ENCODE assay signal across 8 cellular contexts in genomic region chr10:21495002-21495685, GRCh38. TPM values are rescaled to one million over a fixed set of nuclear protein-coding genes. Genes with fewer than 3 reads are reported as not detected.
DNase-seq lines count a peak whose midpoint lies in the region; ATAC-seq and TF ChIP-seq lines count a peak whose summit lies in the region.

No MANE protein-coding gene starts in this region.

- H4K91ac ChIP-seq in H9 (ENCODE audit: insufficient read length, low read depth, low read length), result no peak overlapping the region

- no CpG with 5 or more reads among the region's 35 CpGs for WGBS in H9 (ENCODE audit: extremely low coverage, insufficient read length, low lambda C conversion rate)

- H4K20me1 ChIP-seq in H9 (ENCODE audit: control insufficient read depth, insufficient read depth, insufficient read length), result no peaks in the 10 kb centered on the region

- H3K27ac Mint-ChIP-seq in H9, result peak overlapping the region; percentile 34 to 68 (median 52); a peak in 4 of 7 replicates
- H3K27ac Mint-ChIP-seq in activated T-helper 1 cell treated with anti-CD3 and anti-CD28 coated beads, Interleukin-12 subunit alpha, Interleukin-12 subunit beta, Interleukin-2, Interleukin-4 antibody, amounts not matched to agents 30 ng/mL and 10 ng/mL and 1 ng/mL, durations not matched to agents 14 hours and 24 hours and 36 hours, result no peak overlapping the region
- H3K27ac Mint-ChIP-seq in stimulated activated naive CD8-positive, alpha-beta T cell treated with anti-CD3 and anti-CD28 coated beads, Interleukin-15, amount 100 ng/mL, for 72 hours, result peak overlapping the region in 1 of 2 donors; percentile 52

- no peaks in the 10 kb centered on the region for H3K79me2 ChIP-seq in H9 (ENCODE audit: insufficient read depth, low read length)

- H3K4me1 Mint-ChIP-seq in H9, result peaks cover 37 to 48% of the 10 kb centered on the region in 2 experiments
- H3K4me1 Mint-ChIP-seq in activated T-helper 1 cell treated with anti-CD3 and anti-CD28 coated beads, Interleukin-12 subunit alpha, Interleukin-12 subunit beta, Interleukin-2, Interleukin-4 antibody, amounts not matched to agents 30 ng/mL and 10 ng/mL and 1 ng/mL, durations not matched to agents 14 hours and 24 hours and 36 hours (ENCODE audit: low read depth), result peaks cover 20% of the 10 kb centered on the region
- peaks cover 33% of the 10 kb centered on the region for H3K4me1 Mint-ChIP-seq in stimulated activated naive CD8-positive, alpha-beta T cell treated with anti-CD3 and anti-CD28 coated beads, Interleukin-15, amount 100 ng/mL, for 72 hours

- H3K23ac ChIP-seq in H9 (ENCODE audit: insufficient read length, low read depth, low read length), result no peak overlapping the region

- no peak overlapping the region for H2BK120ac ChIP-seq in H9 (ENCODE audit: low read depth, low read length, poor library complexity, severe bottlenecking)

- TF ChIP-seq CTCF in AG09309 (IDR thresholded peaks at IDR 0.05; ENCODE audit: control insufficient read depth, insufficient read depth, low read depth, low read length, missing control alignments) (no peak), H9 (conservative IDR thresholded peaks at IDR 0.05) (no peak)

- ATAC-seq in stimulated activated naive CD8-positive, alpha-beta T cell treated with anti-CD3 and anti-CD28 coated beads, Interleukin-15, amount 100 ng/mL, for 72 hours, result no peak

- H3K56ac ChIP-seq in H9 (ENCODE audit: insufficient read length, low read depth, low read length), result no peak overlapping the region

- peaks cover 28% of the 10 kb centered on the region for H3K27me3 Mint-ChIP-seq in H9 (ENCODE audit: low read depth)
- peaks cover 70% of the 10 kb centered on the region for H3K27me3 Mint-ChIP-seq in activated T-helper 1 cell treated with anti-CD3 and anti-CD28 coated beads, Interleukin-12 subunit alpha, Interleukin-12 subunit beta, Interleukin-2, Interleukin-4 antibody, amounts not matched to agents 30 ng/mL and 10 ng/mL and 1 ng/mL, durations not matched to agents 14 hours and 24 hours and 36 hours (ENCODE audit: insufficient read depth)
- peaks cover 74% of the 10 kb centered on the region for H3K27me3 Mint-ChIP-seq in stimulated activated naive CD8-positive, alpha-beta T cell treated with anti-CD3 and anti-CD28 coated beads, Interleukin-15, amount 100 ng/mL, for 72 hours

- no peak overlapping the region for H2AK5ac ChIP-seq in H9 (ENCODE audit: insufficient read length, low read length)

- no peak overlapping the region for H3K4ac ChIP-seq in H9 (ENCODE audit: low read depth, low read length)

- peaks cover 2 to 13% (median 9%) of the 10 kb centered on the region in 3 experiments; a peak in 5 of 7 replicates for H3K36me3 Mint-ChIP-seq in H9 (ENCODE audit: insufficient read depth in 1 of 3, low read depth in 3 of 3)
- H3K36me3 Mint-ChIP-seq in activated T-helper 1 cell treated with anti-CD3 and anti-CD28 coated beads, Interleukin-12 subunit alpha, Interleukin-12 subunit beta, Interleukin-2, Interleukin-4 antibody, amounts not matched to agents 30 ng/mL and 10 ng/mL and 1 ng/mL, durations not matched to agents 14 hours and 24 hours and 36 hours (ENCODE audit: low read depth), result no peaks in the 10 kb centered on the region

- H3K27me3 ChIP-seq in H9 (ENCODE audit: insufficient read depth, low read length), result peaks cover 19% of the 10 kb centered on the region; the same call in 1 of the 2 replicates

- H4K5ac ChIP-seq in H9 (ENCODE audit: insufficient read length, low read depth, low read length), result no peak overlapping the region

- no peak overlapping the region for H2BK12ac ChIP-seq in H9 (ENCODE audit: insufficient read length, low read depth, low read length)

- H3K9me3 Mint-ChIP-seq in H9, result no peaks in the 10 kb centered on the region; a peak in 1 of 5 replicates
- H3K9me3 Mint-ChIP-seq in activated T-helper 1 cell treated with anti-CD3 and anti-CD28 coated beads, Interleukin-12 subunit alpha, Interleukin-12 subunit beta, Interleukin-2, Interleukin-4 antibody, amounts not matched to agents 30 ng/mL and 10 ng/mL and 1 ng/mL, durations not matched to agents 14 hours and 24 hours and 36 hours, result no peaks in the 10 kb centered on the region
- no peaks in the 10 kb centered on the region for H3K9me3 Mint-ChIP-seq in stimulated activated naive CD8-positive, alpha-beta T cell treated with anti-CD3 and anti-CD28 coated beads, Interleukin-15, amount 100 ng/mL, for 72 hours

- no peak overlapping the region; the same call in 1 of the 2 replicates for H2BK15ac ChIP-seq in H9 (ENCODE audit: low read depth, low read length)

- H3T11ph ChIP-seq in H9 (ENCODE audit: low read length), result no peak overlapping the region

- peak overlapping the region; percentile 55; the same call in 1 of the 2 replicates for H3K14ac ChIP-seq in H9 (ENCODE audit: insufficient read depth, low read length)

- peak overlapping the region; percentile 10 for H3K9ac ChIP-seq in H9 (ENCODE audit: extremely low read depth, insufficient read length, low read length)

- peaks cover 36% of the 10 kb centered on the region for H3K23me2 ChIP-seq in H9 (ENCODE audit: insufficient read length, low read depth, low read length, poor library complexity, severe bottlenecking)

- H2BK5ac ChIP-seq in H9 (ENCODE audit: insufficient read length, low read length), result no peak overlapping the region

- H2BK20ac ChIP-seq in H9 (ENCODE audit: low read depth, low read length, poor library complexity, severe bottlenecking), result no peak overlapping the region

- no peak overlapping the region for H3K27ac ChIP-seq in H9 (ENCODE audit: insufficient read length, low read depth, low read length)

- H3K4me3 Mint-ChIP-seq in H9, result peak overlapping the region; percentile 78 to 88
- H3K4me3 Mint-ChIP-seq in activated T-helper 1 cell treated with anti-CD3 and anti-CD28 coated beads, Interleukin-12 subunit alpha, Interleukin-12 subunit beta, Interleukin-2, Interleukin-4 antibody, amounts not matched to agents 30 ng/mL and 10 ng/mL and 1 ng/mL, durations not matched to agents 14 hours and 24 hours and 36 hours, result peak overlapping the region; percentile 90
- peak overlapping the region; percentile 87 for H3K4me3 Mint-ChIP-seq in stimulated activated naive CD8-positive, alpha-beta T cell treated with anti-CD3 and anti-CD28 coated beads, Interleukin-15, amount 100 ng/mL, for 72 hours

- peak overlapping the region; percentile 63 for H3K18ac ChIP-seq in H9 (ENCODE audit: insufficient read length, low read depth, low read length)

- no peaks in the 10 kb centered on the region for H3K79me1 ChIP-seq in H9 (ENCODE audit: insufficient read depth, low read depth, low read length, poor library complexity, severe bottlenecking)

- H3K4me2 ChIP-seq in H9 (ENCODE audit: insufficient read depth, insufficient read length, low read length), result peak overlapping the region; percentile 70

- H3K9me3 ChIP-seq in H9 (ENCODE audit: control insufficient read depth, low read depth, low read length), result no peaks in the 10 kb centered on the region

- H2AFZ ChIP-seq in H9 (ENCODE audit: low read length), result no peak overlapping the region

- H4K8ac ChIP-seq in H9 (replicated peaks; ENCODE audit: insufficient read length, low read depth, low read length), result no peak overlapping the region

- peak overlapping the region; percentile 83 for H3K4me3 ChIP-seq in AG09309 (ENCODE audit: control insufficient read depth, low read depth, low read length)
- H3K4me3 ChIP-seq in iPS-11a (ENCODE audit: low read depth, low read length), result peak overlapping the region; percentile 75

- DNase-seq in AG09309 (ENCODE audit: low read depth), result no peak
- no peak for DNase-seq in H9
- no peak for DNase-seq in activated T-helper 1 cell treated with anti-CD3 and anti-CD28 coated beads, Interleukin-12 subunit alpha, Interleukin-12 subunit beta, Interleukin-2, Interleukin-4 antibody, amounts not matched to agents 30 ng/mL and 10 ng/mL and 1 ng/mL, durations not matched to agents 14 hours and 24 hours and 36 hours (ENCODE audit: low spot score)
- no peak for DNase-seq in stimulated activated naive CD8-positive, alpha-beta T cell treated with anti-CD3 and anti-CD28 coated beads, Interleukin-15, amount 100 ng/mL, for 72 hours
- no peak for DNase-seq in effector CD4-positive, alpha-beta T cell
- no peak for DNase-seq in GF-D8 (lab: John Stamatoyannopoulos, UW)
- no peak for DNase-seq in NCI-H1436 (lab: John Stamatoyannopoulos, UW)

- intact Hi-C loops in activated T-helper 1 cell treated with anti-CD3 and anti-CD28 coated beads, Interleukin-12 subunit alpha, Interleukin-12 subunit beta, Interleukin-2, Interleukin-4 antibody, amounts not matched to agents 30 ng/mL and 10 ng/mL and 1 ng/mL, durations not matched to agents 14 hours and 24 hours and 36 hours (cut with micrococcal nuclease), result loop anchor here (1.0 to 10.0 kb wide), 11 partner anchors 180 to 1680 kb away; partner anchors contain the start of genes COMMD3, MSRB2 and PLXDC2

- 0 out of 2 replicates have a peak, but pooled peaks cover 4% of the 10 kb centered on the region for H3K4me1 ChIP-seq in H9 (ENCODE audit: insufficient read depth, low read length)

RNA-seq across cellular contexts. Expression of gene SKIDA1, which starts 30.3 kb away (rescaled TPM):
- total RNA-seq in H9 (2021), result 5.4 and 5.9 TPM in 2 replicates
- total RNA-seq in activated T-helper 1 cell treated with anti-CD3 and anti-CD28 coated beads, Interleukin-12 subunit alpha, Interleukin-12 subunit beta, Interleukin-2, Interleukin-4 antibody, amounts not matched to agents 30 ng/mL and 10 ng/mL and 1 ng/mL, durations not matched to agents 14 hours and 24 hours and 36 hours, result 0.05 and 0.15 TPM in 2 replicates

RNA-seq across cellular contexts. Expression of gene MLLT10, which starts 38.9 kb away (rescaled TPM):
- total RNA-seq in H9 (2021), result 72.3 and 75.9 TPM in 2 replicates
- 40.9 and 43.1 TPM in 2 replicates for total RNA-seq in activated T-helper 1 cell treated with anti-CD3 and anti-CD28 coated beads, Interleukin-12 subunit alpha, Interleukin-12 subunit beta, Interleukin-2, Interleukin-4 antibody, amounts not matched to agents 30 ng/mL and 10 ng/mL and 1 ng/mL, durations not matched to agents 14 hours and 24 hours and 36 hours
